ENCODE assay signal across 27 cellular contexts in genomic region chr3:155286745-155287144, GRCh38. TPM values are rescaled to one million over a fixed set of nuclear protein-coding genes. Genes with fewer than 3 reads are reported as not detected.
DNase-seq lines count a peak whose midpoint lies in the region; ATAC-seq, FAIRE-seq and TF ChIP-seq lines count a peak whose summit lies in the region.
"Had no signal": no experiment of that assay in that cellular context is flagged by ENCODE, and none has a peak within 500 bp of the region (broad histone marks: within the 10 kb centered on the region; RNA-seq: fewer than 3 reads in every experiment).

No MANE protein-coding gene starts in this region.

- no peak for TF ChIP-seq POLR2A in IMR-90 (IDR thresholded peaks at IDR 0.05; ENCODE audit: low read depth, low read length)

- no peak overlapping the region for H3K23ac ChIP-seq in IMR-90 (ENCODE audit: low read depth, low read length)

- H3K4me1 ChIP-seq in IMR-90 (ENCODE audit: control insufficient read depth, insufficient read depth, low read length) = peaks cover 6% of the 10 kb centered on the region
- H3K4me1 ChIP-seq in psoas muscle = peaks cover 12% of the 10 kb centered on the region
- no peaks in the 10 kb centered on the region for H3K4me1 ChIP-seq in aorta (ENCODE audit: control insufficient read depth in 1 of 2, insufficient read depth in 2 of 2, low read length in 2 of 2)
- H3K4me1 ChIP-seq: A549, Caco-2 had no signal

- H3K27ac ChIP-seq in IMR-90 (ENCODE audit: insufficient read depth, low read length) (no peak overlapping the region), psoas muscle (peak overlapping the region; percentile 46), aorta (ENCODE audit: low read depth in 1 of 2, low read length in 2 of 2) (no peak overlapping the region)
- H3K27ac ChIP-seq: A549 had no signal

- H3K79me1 ChIP-seq in IMR-90 (ENCODE audit: low read depth in 1 of 2, low read length in 2 of 2) = no peaks in the 10 kb centered on the region

- no peaks in the 10 kb centered on the region for H3K36me3 ChIP-seq in IMR-90 (ENCODE audit: control insufficient read depth, insufficient read depth, low read length)
- no peaks in the 10 kb centered on the region for H3K36me3 ChIP-seq in bronchial epithelial cell (ENCODE audit: control insufficient read depth, insufficient read depth, low read length)
- peaks cover 0 to 6% of the 10 kb centered on the region in 2 donors for H3K36me3 ChIP-seq in psoas muscle (ENCODE audit: insufficient read depth in 1 of 2, low read depth in 1 of 2)
- H3K36me3 ChIP-seq in aorta (ENCODE audit: control insufficient read depth in 1 of 2, insufficient read depth in 2 of 2, low read length in 1 of 2) = no peaks in the 10 kb centered on the region

- H3K4me3 ChIP-seq in IMR-90 (ENCODE audit: insufficient read depth, low read depth, low read length) (no peak overlapping the region), bronchial epithelial cell (ENCODE audit: low read depth, low read length) (no peak overlapping the region), psoas muscle (no peak overlapping the region), aorta (ENCODE audit: low read length in 2 of 2) (no peak overlapping the region)
- H3K4me3 ChIP-seq: A549 had no signal

- H2AFZ ChIP-seq in IMR-90 (replicated peaks; ENCODE audit: low read length, poor library complexity) = no peak overlapping the region

- H4K5ac ChIP-seq in IMR-90 (ENCODE audit: low read depth, low read length) = no peak overlapping the region

- no peak overlapping the region for H3K9ac ChIP-seq in IMR-90 (ENCODE audit: low read depth, low read length)

- no TSS peak for BruUV-seq in IMR-90 (replicated peaks; lab: Mats Ljungman, UMichigan)

- H3K9me3 ChIP-seq in IMR-90 (ENCODE audit: control insufficient read depth, insufficient read depth, low read length) (no peaks in the 10 kb centered on the region), psoas muscle (no peaks in the 10 kb centered on the region), aorta (ENCODE audit: control insufficient read depth, low read length) (no peaks in the 10 kb centered on the region)
- H3K9me3 ChIP-seq: A549, Caco-2 had no signal

- H2AK5ac ChIP-seq in IMR-90 (ENCODE audit: low read depth, low read length) = no peak overlapping the region

- in situ Hi-C loops in IMR-90 (cut with MboI; ENCODE audit: low sequenced_read_pairs) = no loop called here

- no peak overlapping the region for H4K91ac ChIP-seq in IMR-90 (ENCODE audit: insufficient read depth, low read depth, low read length)

- no peak overlapping the region for H2AK9ac ChIP-seq in IMR-90 (replicated peaks; ENCODE audit: low read depth, low read length, poor library complexity)

- dilution Hi-C loops in IMR-90 (cut with HindIII; ENCODE audit: low sequenced_read_pairs, unreplicated experiment) = no loop called here

- H2BK20ac ChIP-seq in IMR-90 (ENCODE audit: low read depth, low read length) = no peak overlapping the region

- TF ChIP-seq RAD21 in IMR-90 (IDR thresholded peaks at IDR 0.05; ENCODE audit: low read length) = no peak

- H2BK5ac ChIP-seq in IMR-90 (ENCODE audit: low read depth, low read length, poor library complexity, severe bottlenecking) = no peak overlapping the region

- no CpG with 5 or more reads among the region's 2 CpGs for WGBS in IMR-90 (ENCODE audit: extremely low coverage in 2 of 2, insufficient read length in 1 of 2), 2 experiments
- 79 to 80% (median 79%) methylated on average over 2 of the region's 2 CpGs for WGBS in psoas muscle, 3 donors
- 91 to 92% methylated on average over 2 of the region's 2 CpGs for WGBS in aorta, 2 donors

- no peak overlapping the region for H3K4ac ChIP-seq in IMR-90 (ENCODE audit: low read depth, low read length)

- H3K56ac ChIP-seq in IMR-90 (ENCODE audit: extremely low read depth, insufficient read depth, low read length) = no peak overlapping the region

- H3K27me3 ChIP-seq in IMR-90 (ENCODE audit: control insufficient read depth, insufficient read depth, low read length) (no peaks in the 10 kb centered on the region), bronchial epithelial cell (ENCODE audit: control insufficient read depth, insufficient read depth, low read length) (no peaks in the 10 kb centered on the region), psoas muscle (ENCODE audit: insufficient read depth in 3 of 3, low read length in 2 of 3) (no peaks in the 10 kb centered on the region), aorta (ENCODE audit: control insufficient read depth in 1 of 2, insufficient read depth in 2 of 2, low read length in 1 of 2) (no peaks in the 10 kb centered on the region)

- H3K4me2 ChIP-seq in IMR-90 (ENCODE audit: low read depth, low read length) = no peak overlapping the region
- H3K4me2 ChIP-seq: A549 had no signal

- CTCF ChIA-PET in IMR-90 (lab: Yijun Ruan, JAX) = interaction anchor here (1.8 kb wide), 1 partner anchor 9 kb away, joined by 4 read pairs; no protein-coding TSS in a partner anchor

- ATAC-seq in IMR-90 (ENCODE audit: low read depth) = peak; percentile 51; the same call in 1 of the 2 replicates
- ATAC-seq in psoas muscle = no peak
- no peak for ATAC-seq in aorta (ENCODE audit: low FRiP score)
- ATAC-seq in GM19463 (IDR thresholded peaks at IDR 0.05; ENCODE audit: unreplicated experiment) = no peak
- ATAC-seq: A549, PC-3 had no signal

- H2BK15ac ChIP-seq in IMR-90 (ENCODE audit: low read depth, low read length) = no peak overlapping the region

- DNase-seq in EL (peak; percentile 4), IMR-90 (peak; percentile 38), bronchial epithelial cell (ENCODE audit: low read depth) (peak; percentile 43), psoas muscle (no peak), aorta (no peak), CD1c-positive myeloid dendritic cell (ENCODE audit: extremely low spot score) (no peak)
- DNase-seq in activated CD4-positive, alpha-beta T cell treated with anti-CD3 and anti-CD28 coated beads, Interleukin-2, amount 50 U/mL, for 4 hours = no peak
- DNase-seq: Caco-2; CD4-positive, alpha-beta T cell; DMS 273 treated with DMSO at 0.1 percent for 48 hours; DMS79 treated with DMSO at 0.1 percent for 48 hours; GDM1; KBM-7; NCI-H1092 treated with DMSO at 0.1 percent for 48 hours; NCI-H146; NCI-H2029; NCI-H345; NCI-H524; NCI-H774; PC-3; Right ventricle myocardium superior had no signal

- intact Hi-C loops in IMR-90 (cut with micrococcal nuclease) = no loop called here
- intact Hi-C loops in psoas muscle (cut with DNase I) = no loop called here
- intact Hi-C loops in aorta (cut with DNase I) = no loop called here

- no peak overlapping the region for H4K8ac ChIP-seq in IMR-90 (ENCODE audit: low read depth in 2 of 2, low read length in 2 of 2)

- no peaks in the 10 kb centered on the region for H4K20me1 ChIP-seq in IMR-90 (ENCODE audit: insufficient read depth, low read length)

- peaks cover 5% of the 10 kb centered on the region for H3K9me1 ChIP-seq in IMR-90 (ENCODE audit: insufficient read depth, low read length)

- no peak overlapping the region for H3K14ac ChIP-seq in IMR-90 (replicated peaks; ENCODE audit: low read depth, low read length)

- no peak for FAIRE-seq in bronchial epithelial cell (lab: Jason Lieb, UNC)
- FAIRE-seq: A549, H54 had no signal

- no peak for TF ChIP-seq CTCF in IMR-90 (conservative IDR thresholded peaks at IDR 0.05; ENCODE audit: low read depth, low read length)
- TF ChIP-seq CTCF in bronchial epithelial cell (IDR thresholded peaks at IDR 0.05; ENCODE audit: insufficient read depth, low read length, severe bottlenecking) = no peak
- TF ChIP-seq CTCF in psoas muscle (IDR thresholded peaks at IDR 0.05) = no peak

- H2BK120ac ChIP-seq in IMR-90 (ENCODE audit: low read depth, low read length) = no peak overlapping the region

- POLR2A ChIA-PET in IMR-90 (lab: Charles Lee; ENCODE audit: unreplicated experiment) = no interaction called here

- H3K18ac ChIP-seq in IMR-90 (ENCODE audit: low read depth, low read length) = no peak overlapping the region

TF ChIP-seq in IMR-90, 13 proteins besides CTCF, POLR2A, EP300 and RAD21:
- TF ChIP-seq RFX5 (IDR thresholded peaks at IDR 0.05; ENCODE audit: low read depth, low read length) = no peak
- TF ChIP-seq SMC3 (IDR thresholded peaks at IDR 0.05; ENCODE audit: low read depth, low read length) = no peak
- no peak for TF ChIP-seq BHLHE40 (IDR thresholded peaks at IDR 0.05; ENCODE audit: low read depth, low read length)
- TF ChIP-seq MXI1 (IDR thresholded peaks at IDR 0.05; ENCODE audit: borderline replicate concordance, low read depth, low read length) = no peak
- TF ChIP-seq USF2 (IDR thresholded peaks at IDR 0.05; ENCODE audit: low read depth, low read length) = no peak
- TF ChIP-seq CEBPB (IDR thresholded peaks at IDR 0.05; ENCODE audit: low read depth, low read length) = no peak
- no peak for TF ChIP-seq MAFK (IDR thresholded peaks at IDR 0.05; ENCODE audit: low read depth, low read length)
- no peak for TF ChIP-seq MAZ (IDR thresholded peaks at IDR 0.05; ENCODE audit: borderline replicate concordance, low read depth, low read length)
- TF ChIP-seq NFE2L2 (IDR thresholded peaks at IDR 0.05; ENCODE audit: low read depth, low read length) = no peak

RNA-seq across cellular contexts. Expression of gene STRIT1, which starts 6.7 kb away (rescaled TPM):
- total RNA-seq in IMR-90 (2012; rRNA removed) (not detected in 2 replicates), bronchial epithelial cell (not detected in 2 replicates), psoas muscle (1,000 to 10,000 TPM in 2 of 4 donors, 100 to 1,000 TPM in 2; 714 to 1,417 (median 917) TPM), aorta (not detected)
- polyA plus RNA-seq in IMR-90 (2012; rRNA removed) (not detected in 2 replicates), psoas muscle (1,000 to 10,000 TPM in 2 of 3 donors, 100 to 1,000 TPM in 1; 856 to 1,389 (median 1,075) TPM), aorta (1 to 10 TPM in 1 of 2 donors, under 1 TPM in 1; 0.69 to 1.3 TPM)
- polyA plus RNA-seq in IMR-90 (2012; cell fraction: cytosol; rRNA removed) = not detected in 2 replicates
- not detected in 2 replicates for polyA plus RNA-seq in IMR-90 (2012; cell fraction: nucleus; rRNA removed; ENCODE audit: low replicate concordance)
- total RNA-seq: Caco-2; CD4-positive, alpha-beta T cell; PC-3; Right ventricle myocardium superior; RPMI7951; SK-MEL-5 had no signal
- polyA plus RNA-seq: A549, BJ had no signal

Comparison
In these comparisons a context has a peak if more than half of its experiments do, and no peak if none do; other contexts are left out.
1. DNase-seq: peak in EL (single experiment), IMR-90 (single experiment) and bronchial epithelial cell (single experiment); none in psoas muscle (0 of 2), aorta (0 of 2), CD1c-positive myeloid dendritic cell (single experiment) and activated CD4-positive, alpha-beta T cell treated with anti-CD3 and anti-CD28 coated beads, Interleukin-2, amount 50 U/mL, for 4 hours (0 of 2).
2. RNA of gene STRIT1, which starts 6.7 kb away (total RNA-seq): 714 to 1,417 TPM in psoas muscle; not detected in IMR-90, not detected in bronchial epithelial cell and not detected in aorta; every median in the first group is over 100 times any median in the second.